In the genomic region with DNA sequence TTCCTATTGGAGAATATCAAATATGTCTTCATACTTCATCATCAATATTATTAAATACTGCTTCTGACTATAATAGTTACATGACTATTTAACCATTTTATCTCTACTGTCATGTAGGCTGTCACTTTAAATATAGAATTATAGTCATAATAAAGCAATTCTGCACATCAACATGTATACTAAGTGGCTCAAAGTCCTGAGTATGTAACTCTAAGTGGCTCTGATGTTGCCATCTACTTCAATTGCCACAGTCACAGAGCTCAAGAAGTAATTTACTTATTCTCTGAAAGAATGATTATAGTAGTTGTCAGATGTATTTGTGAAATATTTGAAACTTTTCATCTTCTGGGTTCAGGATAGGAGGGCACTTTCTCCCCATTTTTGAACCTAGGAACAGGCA, we compare ENCODE assay signal across 25 cellular contexts.
"Had no signal": no experiment of that assay in that cellular context is flagged by ENCODE, and none has a peak within 500 bp of the region (broad histone marks: within the 10 kb centered on the region; RNA-seq: fewer than 3 reads in every experiment).

No MANE protein-coding gene starts in this region.

- DNase-seq: naive thymus-derived CD4-positive, alpha-beta T cell; natural killer cell; nucleus accumbens; pancreas; psoas muscle; right cardiac atrium; right lobe of liver; sigmoid colon; small intestine; stimulated activated CD4-positive, alpha-beta T cell treated with anti-CD3 and anti-CD28 coated beads, Interleukin-15, amount 100 ng/mL, for 24 hours; stimulated activated CD4-positive, alpha-beta T cell treated with anti-CD3 and anti-CD28 coated beads, Interleukin-2, amount 100 ng/mL, for 24 hours; stimulated activated CD4-positive, alpha-beta T cell treated with anti-CD3 and anti-CD28 coated beads, Interleukin-2, amount 100 ng/mL, for 48 hours; stimulated activated CD4-positive, alpha-beta T cell treated with anti-CD3 and anti-CD28 coated beads, Interleukin-4, amount 100 ng/mL, for 24 hours; stimulated activated naive B cell treated with anti-CD40 and anti-IgM and Interleukin-4, amounts not matched to agents 10 μg/mL and 1 μg/mL and 100 μg/mL, for 72 hours; stimulated activated naive CD4-positive, alpha-beta T cell treated with Interleukin-2 at 50 U/mL for 16 hours; stomach; thyroid gland; trophoblast cell; upper lobe of left lung had no signal

- H3K4me3 ChIP-seq: pancreas, psoas muscle, right lobe of liver, sigmoid colon, stomach, thoracic aorta, thyroid gland, tibial nerve, upper lobe of left lung, vagina had no signal

- H3K27me3 ChIP-seq: neutrophil, pancreas, right lobe of liver, sigmoid colon, stomach, thyroid gland, tibial nerve, upper lobe of left lung, vagina had no signal

- H3K36me3 ChIP-seq: neutrophil, pancreas, right lobe of liver, sigmoid colon, stomach, thoracic aorta, thyroid gland, tibial nerve, upper lobe of left lung, vagina had no signal

- FAIRE-seq: pancreas, small intestine, urothelium cell line had no signal

- H3K9me3 ChIP-seq: neutrophil, pancreas, psoas muscle, right lobe of liver, sigmoid colon, stomach, thoracic aorta, thyroid gland, tibial nerve, upper lobe of left lung, vagina had no signal

- H3K4me1 ChIP-seq: pancreas, psoas muscle, right lobe of liver, thyroid gland, tibial nerve, upper lobe of left lung, vagina had no signal

- H3K27ac ChIP-seq: neutrophil, pancreas, psoas muscle, right lobe of liver, sigmoid colon, stomach, thoracic aorta, thyroid gland, tibial nerve, upper lobe of left lung, vagina had no signal

- ATAC-seq: naive thymus-derived CD4-positive, alpha-beta T cell; natural killer cell; pancreas; psoas muscle; right cardiac atrium; right lobe of liver; stimulated activated effector memory CD8-positive, alpha-beta T cell treated with anti-CD3 and anti-CD28 coated beads, Interleukin-12 subunit alpha, Interleukin-12 subunit beta, amount 100 ng/mL, for 72 hours; stimulated activated naive B cell treated with anti-CD40 and anti-IgM and Interleukin-4, amounts not matched to agents 10 μg/mL and 1 μg/mL and 100 μg/mL, for 72 hours had no signal
